ENCODE assay signal across 2 cellular contexts in the genomic region with DNA sequence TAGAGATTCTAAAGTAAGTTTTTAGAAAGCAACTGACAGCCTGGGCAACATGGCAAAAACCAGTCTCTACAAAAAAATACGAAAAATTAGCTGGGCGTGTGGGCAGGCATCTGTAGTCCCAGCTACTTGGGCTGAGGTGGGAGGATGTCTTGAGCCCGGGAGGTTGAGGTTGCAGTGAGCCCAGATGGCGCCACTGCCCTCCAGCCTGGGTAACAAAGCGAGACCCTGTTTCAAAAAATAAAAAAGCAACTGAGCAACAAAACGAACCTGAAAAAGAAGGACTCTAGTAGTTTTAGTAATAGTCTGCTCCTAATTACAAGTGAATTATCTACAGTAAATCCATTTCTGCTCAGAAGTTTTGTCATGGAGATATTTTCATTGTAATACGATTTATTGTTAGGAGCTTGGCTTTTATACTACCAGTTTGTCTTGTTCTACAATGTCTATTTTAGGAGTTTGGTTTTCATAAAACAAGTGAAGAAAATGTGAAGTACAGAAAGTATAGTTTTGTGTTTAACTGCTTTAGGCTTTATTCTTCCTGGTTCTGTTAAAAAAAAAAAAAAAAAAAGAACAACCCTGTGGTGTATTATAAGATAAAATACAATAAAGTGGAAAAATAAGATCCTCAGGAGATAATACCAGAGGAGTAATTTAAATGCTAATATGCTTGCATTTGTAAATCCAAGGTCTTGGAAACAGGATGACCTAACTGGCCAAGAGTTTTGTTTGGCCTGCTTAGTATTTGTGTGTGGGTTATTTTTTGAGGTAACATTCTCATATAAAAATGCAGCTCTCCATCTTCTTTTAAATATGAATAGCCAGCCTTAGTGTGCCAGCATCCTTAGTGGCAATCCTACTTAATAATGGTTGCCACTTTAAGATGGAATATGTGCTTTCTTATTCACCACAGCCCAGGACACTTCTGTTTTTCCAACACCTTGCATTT.
TF ChIP-seq lines count a peak whose summit lies in the region.

No MANE protein-coding gene starts in this region.

TF ChIP-seq in HepG2, 621 proteins besides CTCF, POLR2A, EP300 and RAD21:
- TF ChIP-seq TCF7L2 (IDR thresholded peaks at IDR 0.05; ENCODE audit: low read depth, low read length) = no peak

TF ChIP-seq in endothelial cell of umbilical vein, 7 proteins besides CTCF, POLR2A, EP300 and RAD21:
- TF ChIP-seq EZH2 (IDR thresholded peaks at IDR 0.05; ENCODE audit: borderline replicate concordance, low read depth, low read length, severe bottlenecking) (no peak), GATA2 (IDR thresholded peaks at IDR 0.05; ENCODE audit: insufficient read depth, insufficient read length, low read depth, low read length) (no peak)
- TF ChIP-seq, protein P1, sequence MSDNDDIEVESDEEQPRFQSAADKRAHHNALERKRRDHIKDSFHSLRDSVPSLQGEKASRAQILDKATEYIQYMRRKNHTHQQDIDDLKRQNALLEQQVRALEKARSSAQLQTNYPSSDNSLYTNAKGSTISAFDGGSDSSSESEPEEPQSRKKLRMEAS (IDR thresholded peaks at IDR 0.05; ENCODE audit: insufficient read depth, insufficient read length) = no peak
